31 cellular contexts compared by ENCODE assay signal in the genomic region with DNA sequence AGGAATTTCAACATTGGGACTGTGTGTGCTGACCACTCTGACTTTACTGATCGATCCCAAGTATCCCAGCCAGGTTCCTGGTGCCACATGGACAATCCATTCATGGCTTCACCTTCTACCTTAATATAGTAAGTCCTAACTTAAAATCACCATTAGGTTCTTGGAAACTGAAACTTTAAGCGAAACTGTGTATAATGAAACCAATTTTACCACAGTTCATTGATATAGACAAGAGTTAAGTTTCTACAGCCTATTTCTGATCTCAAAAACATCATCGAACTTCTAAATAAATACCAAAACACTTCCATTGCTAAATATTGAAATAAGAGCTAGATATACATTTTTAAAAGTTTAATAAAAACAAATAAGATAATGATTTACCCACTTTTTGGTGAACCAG. TPM values are rescaled to one million over a fixed set of nuclear protein-coding genes. Genes with fewer than 3 reads are reported as not detected.
DNase-seq lines count a peak whose midpoint lies in the region; ATAC-seq and TF ChIP-seq lines count a peak whose summit lies in the region.
"Had no signal": no experiment of that assay in that cellular context is flagged by ENCODE, and none has a peak within 500 bp of the region (broad histone marks: within the 10 kb centered on the region; RNA-seq: fewer than 3 reads in every experiment).

No MANE protein-coding gene starts in this region.

- DNase-seq in activated CD4-positive, alpha-beta T cell treated with anti-CD3 and anti-CD28 coated beads, Interleukin-2, amount 10 ng/mL, durations not matched to agents 7 days and 5 days = no peak
- no peak for DNase-seq in activated CD4-positive, alpha-beta T cell treated with anti-CD3 and anti-CD28 coated beads, Interleukin-2, amount 50 U/mL, for 48 hours
- DNase-seq in stomach (no peak), endothelial cell (ENCODE audit: low spot score) (no peak)
- DNase-seq: 8988T; activated naive CD4-positive, alpha-beta T cell; activated T-cell treated with anti-CD3 and anti-CD28 coated beads, Interleukin-2, amount 50 U/mL, for 1 hour; body of pancreas; Calu3; DMS79; GDM1; GM23248; mesenchymal stem cell; NCI-H1417; NCI-H2029 treated with DMSO at 0.1 percent for 48 hours; NCI-H526; ovary; Right ventricle myocardium superior; upper lobe of right lung had no signal

- H3K36me3 ChIP-seq in stomach = no peaks in the 10 kb centered on the region
- H3K36me3 ChIP-seq: ovary, upper lobe of right lung had no signal

- H3K27me3 ChIP-seq in stomach = peaks cover 0 to 10% (median 0%) of the 10 kb centered on the region in 3 donors
- H3K27me3 ChIP-seq: body of pancreas, ovary, upper lobe of right lung had no signal

- TF ChIP-seq CTCF in stomach (IDR thresholded peaks at IDR 0.05) = no peak
- TF ChIP-seq CTCF in endothelial cell (IDR thresholded peaks at IDR 0.05; ENCODE audit: unreplicated experiment) = no peak

- 68 to 80% (median 79%) methylated on average over 3 of the region's 3 CpGs for WGBS in stomach, 5 donors

- CTCF ChIA-PET in activated CD4-positive, alpha-beta T cell treated with anti-CD3 and anti-CD28 coated beads, Interleukin-2, amount 10 ng/mL, durations not matched to agents 7 days and 5 days (lab: Charles Lee) = no interaction called here

- no peaks in the 10 kb centered on the region for H3K36me3 Mint-ChIP-seq in activated CD4-positive, alpha-beta T cell treated with anti-CD3 and anti-CD28 coated beads, Interleukin-2, amount 10 ng/mL, durations not matched to agents 7 days and 5 days (ENCODE audit: low read depth)
- H3K36me3 Mint-ChIP-seq in activated T-helper 17 cell treated with anti-CD3 and anti-CD28 coated beads, Interleukin-2, amount 50 U/mL, for 72 hours (ENCODE audit: low read depth) = no peaks in the 10 kb centered on the region
- H3K36me3 Mint-ChIP-seq in endothelial cell (ENCODE audit: low read depth, unreplicated experiment) = no peaks in the 10 kb centered on the region
- H3K36me3 Mint-ChIP-seq: stimulated activated memory B cell treated with anti-CD40 and anti-IgM and Interleukin-4, amounts not matched to agents 10 μg/mL and 1 μg/mL and 100 μg/mL, for 72 hours had no signal

- H3K27ac Mint-ChIP-seq in activated CD4-positive, alpha-beta T cell treated with anti-CD3 and anti-CD28 coated beads, Interleukin-2, amount 10 ng/mL, durations not matched to agents 7 days and 5 days = peak overlapping the region; percentile 78
- peak overlapping the region; percentile 41 for H3K27ac Mint-ChIP-seq in activated T-helper 17 cell treated with anti-CD3 and anti-CD28 coated beads, Interleukin-2, amount 50 U/mL, for 72 hours
- no peak overlapping the region for H3K27ac Mint-ChIP-seq in endothelial cell (ENCODE audit: unreplicated experiment)
- H3K27ac Mint-ChIP-seq: dendritic cell treated with granulocyte-macrophage colony-stimulating factor and Interleukin-4, amounts not matched to agents 40 ng/mL and 50 ng/mL, for 4 days; stimulated activated memory B cell treated with anti-CD40 and anti-IgM and Interleukin-4, amounts not matched to agents 10 μg/mL and 1 μg/mL and 100 μg/mL, for 72 hours had no signal

- peaks cover 0 to 4% (median 2%) of the 10 kb centered on the region in 4 donors for H3K4me1 ChIP-seq in stomach
- H3K4me1 ChIP-seq: body of pancreas, upper lobe of right lung had no signal

- ATAC-seq in GM19455 (IDR thresholded peaks at IDR 0.05; ENCODE audit: unreplicated experiment) (peak; percentile 42), HG03378 (IDR thresholded peaks at IDR 0.05; ENCODE audit: unreplicated experiment) (peak; percentile 33), HG02840 (IDR thresholded peaks at IDR 0.05; ENCODE audit: low FRiP score, unreplicated experiment) (no peak)
- no peak for ATAC-seq in activated T-helper 17 cell treated with anti-CD3 and anti-CD28 coated beads, Interleukin-2, amount 50 U/mL, for 72 hours (replicated peaks)
- ATAC-seq: activated CD4-positive, CD25-positive, alpha-beta regulatory T cell treated with anti-CD3 and anti-CD28 coated beads, Interleukin-2, amount 50 U/mL, for 24 hours; body of pancreas; Panc1; SK-N-SH treated with all-trans-retinoic acid at 6 μM for 48 hours; stimulated activated memory B cell treated with anti-CD40 and anti-IgM and Interleukin-4, amounts not matched to agents 10 μg/mL and 1 μg/mL and 100 μg/mL, for 72 hours; upper lobe of right lung had no signal

- TF ChIP-seq POLR2A in stomach (IDR thresholded peaks at IDR 0.05) = no peak

- peaks cover 2% of the 10 kb centered on the region for H3K27me3 Mint-ChIP-seq in activated CD4-positive, alpha-beta T cell treated with anti-CD3 and anti-CD28 coated beads, Interleukin-2, amount 10 ng/mL, durations not matched to agents 7 days and 5 days
- H3K27me3 Mint-ChIP-seq in activated T-helper 17 cell treated with anti-CD3 and anti-CD28 coated beads, Interleukin-2, amount 50 U/mL, for 72 hours = no peaks in the 10 kb centered on the region
- peaks cover 11% of the 10 kb centered on the region for H3K27me3 Mint-ChIP-seq in endothelial cell (ENCODE audit: unreplicated experiment)

- POLR2A ChIA-PET in activated CD4-positive, alpha-beta T cell treated with anti-CD3 and anti-CD28 coated beads, Interleukin-2, amount 10 ng/mL, durations not matched to agents 7 days and 5 days (lab: Charles Lee) = no interaction called here

- H3K27ac ChIP-seq in stomach = no peak overlapping the region
- H3K27ac ChIP-seq: body of pancreas, C4-2B, GM23248, HL-60, ovary, upper lobe of right lung had no signal

- H3K9me3 ChIP-seq in stomach = no peaks in the 10 kb centered on the region
- H3K9me3 ChIP-seq: body of pancreas, ovary, upper lobe of right lung had no signal

- no peak overlapping the region for H3K4me3 ChIP-seq in stomach
- H3K4me3 ChIP-seq: body of pancreas, GM23248, ovary, upper lobe of right lung had no signal

- no peak overlapping the region for H3K4me3 Mint-ChIP-seq in activated CD4-positive, alpha-beta T cell treated with anti-CD3 and anti-CD28 coated beads, Interleukin-2, amount 10 ng/mL, durations not matched to agents 7 days and 5 days
- H3K4me3 Mint-ChIP-seq in activated T-helper 17 cell treated with anti-CD3 and anti-CD28 coated beads, Interleukin-2, amount 50 U/mL, for 72 hours = no peak overlapping the region
- H3K4me3 Mint-ChIP-seq in endothelial cell (ENCODE audit: unreplicated experiment) = no peak overlapping the region
- H3K4me3 Mint-ChIP-seq: central memory CD8-positive, alpha-beta T cell; dendritic cell treated with granulocyte-macrophage colony-stimulating factor and Interleukin-4, amounts not matched to agents 40 ng/mL and 50 ng/mL, for 4 days; stimulated activated memory B cell treated with anti-CD40 and anti-IgM and Interleukin-4, amounts not matched to agents 10 μg/mL and 1 μg/mL and 100 μg/mL, for 72 hours had no signal

- no peak for TF ChIP-seq EP300 in stomach (IDR thresholded peaks at IDR 0.05)

- no peaks in the 10 kb centered on the region for H3K9me3 Mint-ChIP-seq in activated CD4-positive, alpha-beta T cell treated with anti-CD3 and anti-CD28 coated beads, Interleukin-2, amount 10 ng/mL, durations not matched to agents 7 days and 5 days
- H3K9me3 Mint-ChIP-seq in activated T-helper 17 cell treated with anti-CD3 and anti-CD28 coated beads, Interleukin-2, amount 50 U/mL, for 72 hours = no peaks in the 10 kb centered on the region
- no peaks in the 10 kb centered on the region for H3K9me3 Mint-ChIP-seq in endothelial cell (ENCODE audit: unreplicated experiment)
- H3K9me3 Mint-ChIP-seq: central memory CD8-positive, alpha-beta T cell; dendritic cell treated with granulocyte-macrophage colony-stimulating factor and Interleukin-4, amounts not matched to agents 40 ng/mL and 50 ng/mL, for 4 days; stimulated activated memory B cell treated with anti-CD40 and anti-IgM and Interleukin-4, amounts not matched to agents 10 μg/mL and 1 μg/mL and 100 μg/mL, for 72 hours had no signal

- H3K4me1 Mint-ChIP-seq in activated CD4-positive, alpha-beta T cell treated with anti-CD3 and anti-CD28 coated beads, Interleukin-2, amount 10 ng/mL, durations not matched to agents 7 days and 5 days = peaks cover 50% of the 10 kb centered on the region
- H3K4me1 Mint-ChIP-seq in activated T-helper 17 cell treated with anti-CD3 and anti-CD28 coated beads, Interleukin-2, amount 50 U/mL, for 72 hours = peaks cover 14% of the 10 kb centered on the region
- peaks cover 21% of the 10 kb centered on the region for H3K4me1 Mint-ChIP-seq in endothelial cell (ENCODE audit: unreplicated experiment)

- intact Hi-C loops in stomach (cut with DNase I; ENCODE audit: low total_unique reads) = no loop called here

RNA-seq across cellular contexts. Expression of a gene that starts 4.4 kb away (rescaled TPM):
- total RNA-seq in activated CD4-positive, alpha-beta T cell treated with anti-CD3 and anti-CD28 coated beads, Interleukin-2, amount 10 ng/mL, durations not matched to agents 7 days and 5 days = 10 to 100 TPM; 14.8 to 16.4 TPM
- 10 to 100 TPM; 12.1 to 12.8 TPM for total RNA-seq in activated T-helper 17 cell treated with anti-CD3 and anti-CD28 coated beads, Interleukin-2, amount 50 U/mL, for 72 hours
- 10 to 100 TPM; 26.1 to 57.2 (median 35.7) TPM for total RNA-seq in stomach
- 1 to 10 TPM; 3.4 to 5.2 (median 3.9) TPM for polyA plus RNA-seq in stomach
- total RNA-seq in endothelial cell (ENCODE audit: unreplicated experiment) = 45.6 TPM

RNA-seq across cellular contexts. Expression of a gene that starts 56.9 kb away (rescaled TPM):
- total RNA-seq in activated CD4-positive, alpha-beta T cell treated with anti-CD3 and anti-CD28 coated beads, Interleukin-2, amount 10 ng/mL, durations not matched to agents 7 days and 5 days = under 1 TPM; 0.12 to 0.44 TPM
- total RNA-seq in activated T-helper 17 cell treated with anti-CD3 and anti-CD28 coated beads, Interleukin-2, amount 50 U/mL, for 72 hours = 10 to 100 TPM in 1 of 2 donors, 1 to 10 TPM in 1; 5.2 to 12.9 TPM
- total RNA-seq in stomach (100 to 1,000 TPM in 1 of 5 donors, 10 to 100 TPM in 4; 11.7 to 133 (median 63.8) TPM), endothelial cell (ENCODE audit: unreplicated experiment) (12.2 TPM)
- 10 to 100 TPM; 42.2 to 49.2 (median 48.9) TPM for polyA plus RNA-seq in stomach

Comparison
In these comparisons a context has a peak if more than half of its experiments do, and no peak if none do; other contexts are left out.
1. ATAC-seq: peak in GM19455 (single experiment) and HG03378 (single experiment); none in activated T-helper 17 cell treated with anti-CD3 and anti-CD28 coated beads, Interleukin-2, amount 50 U/mL, for 72 hours (single experiment) and HG02840 (single experiment).